ENCODE assay signal across 17 cellular contexts in the genomic region with DNA sequence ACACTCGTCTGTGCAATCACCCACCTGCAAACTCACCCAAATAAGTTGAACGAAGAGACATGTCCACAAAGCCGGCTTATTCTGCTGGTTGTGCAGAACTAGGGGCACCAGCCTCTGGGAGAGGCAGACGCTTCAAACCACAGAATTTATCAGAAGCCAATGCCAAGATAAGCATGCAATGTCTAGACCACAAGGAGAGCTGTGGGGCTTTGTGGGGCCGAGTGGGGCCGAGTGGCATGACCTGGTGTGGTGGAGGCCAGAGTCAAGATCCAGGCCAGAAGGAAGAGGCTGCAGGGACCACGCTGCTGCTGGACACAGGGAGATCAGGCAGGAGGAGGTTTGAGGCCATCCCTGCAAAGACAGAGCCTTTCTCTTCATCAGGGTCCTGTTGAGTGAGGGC.
DNase-seq lines count a peak whose midpoint lies in the region; ATAC-seq and TF ChIP-seq lines count a peak whose summit lies in the region.
"Had no signal": no experiment of that assay in that cellular context is flagged by ENCODE, and none has a peak within 500 bp of the region (broad histone marks: within the 10 kb centered on the region; RNA-seq: fewer than 3 reads in every experiment).

No MANE protein-coding gene starts in this region.

- no peaks in the 10 kb centered on the region for H3K79me1 ChIP-seq in neuronal stem cell (ENCODE audit: low read depth, low read length)

- H4K8ac ChIP-seq in neuronal stem cell (ENCODE audit: low read depth, low read length), result no peak overlapping the region

- DNase-seq in RPMI8226 (peak; percentile 21), neuronal stem cell (ENCODE audit: low spot score) (no peak), ACHN (no peak)
- DNase-seq: Caco-2; CD4-positive, CD25-positive, alpha-beta regulatory T cell; CD8-positive, alpha-beta T cell; DMS153; DND-41; GOT3; HFFc6 had no signal

- H3K27me3 Mint-ChIP-seq in stimulated activated memory B cell treated with anti-CD40 and anti-IgM and Interleukin-4, amounts not matched to agents 10 μg/mL and 1 μg/mL and 100 μg/mL, for 72 hours, result no peaks in the 10 kb centered on the region
- H3K27me3 Mint-ChIP-seq: B cell; CD4-positive, CD25-positive, alpha-beta regulatory T cell had no signal

- no peak overlapping the region for H3K4ac ChIP-seq in neuronal stem cell (ENCODE audit: low read length)

- H3K36me3 Mint-ChIP-seq in stimulated activated memory B cell treated with anti-CD40 and anti-IgM and Interleukin-4, amounts not matched to agents 10 μg/mL and 1 μg/mL and 100 μg/mL, for 72 hours, result no peaks in the 10 kb centered on the region
- H3K36me3 Mint-ChIP-seq: CD4-positive, CD25-positive, alpha-beta regulatory T cell; CD8-positive, alpha-beta T cell had no signal

- H2BK5ac ChIP-seq in neuronal stem cell (ENCODE audit: low read length), result no peak overlapping the region

- no peak overlapping the region for H2BK12ac ChIP-seq in neuronal stem cell (ENCODE audit: low read length)

- no peak overlapping the region for H4K91ac ChIP-seq in neuronal stem cell (ENCODE audit: low read depth, low read length, poor library complexity)

- H3K18ac ChIP-seq in neuronal stem cell (ENCODE audit: low read length), result peak overlapping the region; percentile 40

- H3K4me3 Mint-ChIP-seq in stimulated activated memory B cell treated with anti-CD40 and anti-IgM and Interleukin-4, amounts not matched to agents 10 μg/mL and 1 μg/mL and 100 μg/mL, for 72 hours, result no peak overlapping the region
- H3K4me3 Mint-ChIP-seq: B cell; CD4-positive, CD25-positive, alpha-beta regulatory T cell; CD8-positive, alpha-beta T cell; HFFc6 had no signal

- no peak overlapping the region for H2BK15ac ChIP-seq in neuronal stem cell (ENCODE audit: low read length)

- WGBS in neuronal stem cell (ENCODE audit: extremely low coverage in 2 of 2, insufficient read length in 2 of 2, insufficient replicate concordance in 1 of 2), 2 donors, result no CpG with 5 or more reads among the region's 7 CpGs

- H3K9ac ChIP-seq in neuronal stem cell (ENCODE audit: low read depth, low read length, poor library complexity), result no peak overlapping the region
- H3K9ac ChIP-seq: BLaER1 had no signal

- H2AFZ ChIP-seq in neuronal stem cell (ENCODE audit: low read length), result no peak overlapping the region

- H2BK120ac ChIP-seq in neuronal stem cell (ENCODE audit: low read depth, low read length), result no peak overlapping the region

- H3K4me1 Mint-ChIP-seq in stimulated activated memory B cell treated with anti-CD40 and anti-IgM and Interleukin-4, amounts not matched to agents 10 μg/mL and 1 μg/mL and 100 μg/mL, for 72 hours, result no peaks in the 10 kb centered on the region
- H3K4me1 Mint-ChIP-seq: B cell; CD4-positive, CD25-positive, alpha-beta regulatory T cell had no signal

- no peaks in the 10 kb centered on the region for H3K9me3 ChIP-seq in neuronal stem cell (replicated peaks in 1 of 2; ENCODE audit: control insufficient read depth in 2 of 2, insufficient read depth in 1 of 2, low read depth in 1 of 2, low read length in 2 of 2)
- H3K9me3 ChIP-seq: BLaER1, Caco-2, HAP-1 had no signal

- peak; percentile 7 for ATAC-seq in stimulated activated memory B cell treated with anti-CD40 and anti-IgM and Interleukin-4, amounts not matched to agents 10 μg/mL and 1 μg/mL and 100 μg/mL, for 72 hours
- ATAC-seq in GM18505 (IDR thresholded peaks at IDR 0.05; ENCODE audit: unreplicated experiment) (no peak), HG02981 (IDR thresholded peaks at IDR 0.05; ENCODE audit: unreplicated experiment) (no peak)
- ATAC-seq: CD8-positive, alpha-beta T cell had no signal

- H2AK5ac ChIP-seq in neuronal stem cell (ENCODE audit: low read depth, low read length), result no peak overlapping the region

- no peak overlapping the region for H3K4me3 ChIP-seq in neuronal stem cell (ENCODE audit: low read length in 2 of 2)
- H3K4me3 ChIP-seq: BLaER1, HAP-1 had no signal

- TF ChIP-seq POLR2A in GM18505 (IDR thresholded peaks at IDR 0.05; ENCODE audit: borderline replicate concordance, extremely low read depth, insufficient read depth, insufficient read length), result no peak

- H3K36me3 ChIP-seq in neuronal stem cell (replicated peaks in 1 of 2; ENCODE audit: control insufficient read depth in 2 of 2, insufficient read depth in 2 of 2, low read length in 2 of 2), result no peaks in the 10 kb centered on the region
- H3K36me3 ChIP-seq: BLaER1, HAP-1 had no signal

- H3K27ac Mint-ChIP-seq in stimulated activated memory B cell treated with anti-CD40 and anti-IgM and Interleukin-4, amounts not matched to agents 10 μg/mL and 1 μg/mL and 100 μg/mL, for 72 hours, result no peak overlapping the region
- H3K27ac Mint-ChIP-seq: B cell; CD8-positive, alpha-beta T cell; HFFc6 had no signal

- H3K27ac ChIP-seq in neuronal stem cell (replicated peaks; ENCODE audit: low read length), result no peak overlapping the region
- H3K27ac ChIP-seq: BLaER1, C4-2B had no signal

- H3K9me3 Mint-ChIP-seq in stimulated activated memory B cell treated with anti-CD40 and anti-IgM and Interleukin-4, amounts not matched to agents 10 μg/mL and 1 μg/mL and 100 μg/mL, for 72 hours, result no peaks in the 10 kb centered on the region
- H3K9me3 Mint-ChIP-seq: CD4-positive, CD25-positive, alpha-beta regulatory T cell; CD8-positive, alpha-beta T cell had no signal

- in situ Hi-C loops in ACHN (cut with HindIII; ENCODE audit: low pct_ligation_motif_present, low pct_unique_long_range_greater_than_20kb, low sequenced_read_pairs), result no loop called here

- H3K27me3 ChIP-seq in neuronal stem cell (ENCODE audit: control insufficient read depth in 3 of 3, insufficient read depth in 3 of 3, low read depth in 1 of 3, low read length in 3 of 3), result no peaks in the 10 kb centered on the region
- H3K27me3 ChIP-seq: BLaER1 had no signal

- peaks cover 2 to 4% of the 10 kb centered on the region in 2 donors for H3K4me1 ChIP-seq in neuronal stem cell (ENCODE audit: control insufficient read depth in 2 of 2, insufficient read depth in 1 of 2, low read depth in 1 of 2, low read length in 2 of 2)
- H3K4me1 ChIP-seq: BLaER1, Caco-2, HAP-1 had no signal

- H3K14ac ChIP-seq in neuronal stem cell (ENCODE audit: low read length), result no peak overlapping the region

- no peak overlapping the region for H3K4me2 ChIP-seq in neuronal stem cell (ENCODE audit: insufficient read depth, low read length, poor library complexity, severe bottlenecking)
- H3K4me2 ChIP-seq: BLaER1 had no signal

- no peak overlapping the region for H3K23ac ChIP-seq in neuronal stem cell (ENCODE audit: low read depth, low read length, poor library complexity)
